Comparison of ENCODE assay signal across 11 cellular contexts in the genomic region with DNA sequence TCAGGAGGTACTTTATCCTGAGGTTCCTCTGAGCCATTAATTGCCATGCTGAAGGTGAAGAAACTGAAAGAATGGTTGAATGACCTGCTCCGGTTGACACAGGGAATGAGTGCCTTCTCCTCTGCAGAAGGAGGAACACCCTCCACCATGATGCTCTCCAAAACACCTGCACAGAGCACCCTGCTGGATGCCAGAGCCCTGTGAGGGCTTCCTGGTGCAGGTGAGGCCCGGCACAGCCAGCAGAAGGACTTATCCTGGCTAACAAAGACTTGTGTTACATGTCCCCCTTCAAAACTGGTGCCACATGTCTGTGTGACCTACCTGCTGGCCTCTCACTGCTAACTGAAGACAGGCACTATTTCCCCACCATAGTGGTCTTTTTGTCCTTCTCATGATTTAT. TPM values are rescaled to one million over a fixed set of nuclear protein-coding genes. Genes with fewer than 3 reads are reported as not detected.
DNase-seq lines count a peak whose midpoint lies in the region; ATAC-seq and TF ChIP-seq lines count a peak whose summit lies in the region.
"Had no signal": no experiment of that assay in that cellular context is flagged by ENCODE, and none has a peak within 500 bp of the region (broad histone marks: within the 10 kb centered on the region; RNA-seq: fewer than 3 reads in every experiment).

No MANE protein-coding gene starts in this region.

- H3K9me3 Mint-ChIP-seq in activated CD4-positive, alpha-beta T cell treated with anti-CD3 and anti-CD28 coated beads, Interleukin-2, amount 10 ng/mL, durations not matched to agents 24 days and 14 days = no peaks in the 10 kb centered on the region
- no peaks in the 10 kb centered on the region for H3K9me3 Mint-ChIP-seq in stimulated activated effector memory CD8-positive, alpha-beta T cell treated with anti-CD3 and anti-CD28 coated beads, Interleukin-12 subunit alpha, Interleukin-12 subunit beta, amount 100 ng/mL, for 72 hours

- no peaks in the 10 kb centered on the region for H3K36me3 ChIP-seq in OCI-LY1 (ENCODE audit: insufficient read depth, low read length)
- no peaks in the 10 kb centered on the region for H3K36me3 ChIP-seq in hepatocyte (replicated peaks; ENCODE audit: insufficient read depth, low read depth)
- H3K36me3 ChIP-seq in HAP-1 (replicated peaks) = no peaks in the 10 kb centered on the region

- H3K4me3 Mint-ChIP-seq in activated CD4-positive, alpha-beta T cell treated with anti-CD3 and anti-CD28 coated beads, Interleukin-2, amount 10 ng/mL, durations not matched to agents 24 days and 14 days = peak overlapping the region; percentile 61
- H3K4me3 Mint-ChIP-seq in stimulated activated effector memory CD8-positive, alpha-beta T cell treated with anti-CD3 and anti-CD28 coated beads, Interleukin-12 subunit alpha, Interleukin-12 subunit beta, amount 100 ng/mL, for 72 hours = peak overlapping the region; percentile 38

- WGBS in hepatocyte (ENCODE audit: low lambda C conversion rate, missing lambda C conversion rate) = 84% methylated on average over 2 of the region's 2 CpGs

- peaks cover 49% of the 10 kb centered on the region for H3K4me1 ChIP-seq in OCI-LY1 (ENCODE audit: insufficient read depth, low read length, severe bottlenecking)
- peaks cover 22% of the 10 kb centered on the region for H3K4me1 ChIP-seq in hepatocyte (ENCODE audit: insufficient read depth)
- H3K4me1 ChIP-seq in HAP-1 = peaks cover 7% of the 10 kb centered on the region

- H3F3A ChIP-seq in OCI-LY1 (ENCODE audit: insufficient read depth, low read length) = no peaks in the 10 kb centered on the region

- H3K4me1 Mint-ChIP-seq in activated CD4-positive, alpha-beta T cell treated with anti-CD3 and anti-CD28 coated beads, Interleukin-2, amount 10 ng/mL, durations not matched to agents 24 days and 14 days = peaks cover 61% of the 10 kb centered on the region
- peaks cover 45% of the 10 kb centered on the region for H3K4me1 Mint-ChIP-seq in stimulated activated effector memory CD8-positive, alpha-beta T cell treated with anti-CD3 and anti-CD28 coated beads, Interleukin-12 subunit alpha, Interleukin-12 subunit beta, amount 100 ng/mL, for 72 hours

- H3K9me2 ChIP-seq in OCI-LY1 (ENCODE audit: low read depth, low read length) (no peaks in the 10 kb centered on the region), hepatocyte (replicated peaks; ENCODE audit: insufficient read depth) (no peaks in the 10 kb centered on the region)

- H3K27me3 Mint-ChIP-seq in activated CD4-positive, alpha-beta T cell treated with anti-CD3 and anti-CD28 coated beads, Interleukin-2, amount 10 ng/mL, durations not matched to agents 24 days and 14 days = peaks cover 2% of the 10 kb centered on the region

- peaks cover 2% of the 10 kb centered on the region for H3K36me3 Mint-ChIP-seq in activated CD4-positive, alpha-beta T cell treated with anti-CD3 and anti-CD28 coated beads, Interleukin-2, amount 10 ng/mL, durations not matched to agents 24 days and 14 days (ENCODE audit: low read depth)
- H3K36me3 Mint-ChIP-seq in stimulated activated effector memory CD8-positive, alpha-beta T cell treated with anti-CD3 and anti-CD28 coated beads, Interleukin-12 subunit alpha, Interleukin-12 subunit beta, amount 100 ng/mL, for 72 hours = peaks cover 6% of the 10 kb centered on the region

- H3K27me3 ChIP-seq in OCI-LY1 (ENCODE audit: insufficient read depth, low read length) (no peaks in the 10 kb centered on the region), hepatocyte (no peaks in the 10 kb centered on the region), HAP-1 (ENCODE audit: low read depth) (no peaks in the 10 kb centered on the region)

- H3K9me3 ChIP-seq in OCI-LY1 (ENCODE audit: low read length) (no peaks in the 10 kb centered on the region), hepatocyte (ENCODE audit: low read depth) (no peaks in the 10 kb centered on the region), HAP-1 (0 out of 2 replicates have a peak, but pooled peaks cover 4% of the 10 kb centered on the region)

- no peak for DNase-seq in activated CD4-positive, alpha-beta T cell treated with anti-CD3 and anti-CD28 coated beads, Interleukin-2, amount 10 ng/mL, durations not matched to agents 24 days and 14 days
- DNase-seq in activated CD4-positive, alpha-beta T cell treated with anti-CD3 and anti-CD28 coated beads for 1 hour = no peak
- DNase-seq in hepatocyte (ENCODE audit: low spot score) = no peak
- DNase-seq in stimulated activated effector memory CD8-positive, alpha-beta T cell treated with anti-CD3 and anti-CD28 coated beads, Interleukin-12 subunit alpha, Interleukin-12 subunit beta, amount 100 ng/mL, for 72 hours (ENCODE audit: low spot score in 2 of 2) = no peak
- no peak for DNase-seq in epidermal melanocyte (ENCODE audit: insufficient read length, low spot score)
- DNase-seq in HAP-1 (ENCODE audit: low spot score in 2 of 2) = no peak
- no peak for DNase-seq in HPDE6-E6E7 (ENCODE audit: extremely low spot score)
- DNase-seq: NCI-H1436 treated with DMSO at 0.1 percent for 48 hours, occipital lobe, substantia nigra had no signal

- H3K27ac Mint-ChIP-seq in activated CD4-positive, alpha-beta T cell treated with anti-CD3 and anti-CD28 coated beads, Interleukin-2, amount 10 ng/mL, durations not matched to agents 24 days and 14 days = peak overlapping the region; percentile 76
- peak overlapping the region; percentile 53 for H3K27ac Mint-ChIP-seq in stimulated activated effector memory CD8-positive, alpha-beta T cell treated with anti-CD3 and anti-CD28 coated beads, Interleukin-12 subunit alpha, Interleukin-12 subunit beta, amount 100 ng/mL, for 72 hours

- TF ChIP-seq CTCF in OCI-LY1 (IDR thresholded peaks at IDR 0.05; ENCODE audit: low read length) (no peak), hepatocyte (IDR thresholded peaks at IDR 0.05; ENCODE audit: poor library complexity) (no peak)

- intact Hi-C loops in activated CD4-positive, alpha-beta T cell treated with anti-CD3 and anti-CD28 coated beads, Interleukin-2, amount 10 ng/mL, durations not matched to agents 24 days and 14 days (cut with micrococcal nuclease) = loop anchor here (10.0 kb wide), 2 partner anchors 947 to 1007 kb away; a partner anchor contains a TSS

- peak overlapping the region; percentile 47 for H3K4me2 ChIP-seq in OCI-LY1 (ENCODE audit: low read length)
- peak overlapping the region; percentile 55 for H3K4me2 ChIP-seq in hepatocyte

- H4K20me1 ChIP-seq in OCI-LY1 (ENCODE audit: insufficient read depth, low read length) (no peaks in the 10 kb centered on the region), hepatocyte (ENCODE audit: insufficient read depth, poor library complexity, severe bottlenecking) (no peaks in the 10 kb centered on the region)

- H2AFZ ChIP-seq in OCI-LY1 (ENCODE audit: low read length) (peak overlapping the region; percentile 88), hepatocyte (no peak overlapping the region)

- H3K27ac ChIP-seq in OCI-LY1 (ENCODE audit: low read depth, low read length, poor library complexity, severe bottlenecking) (peak overlapping the region; percentile 83), hepatocyte (peak overlapping the region; percentile 49)

- in situ Hi-C loops in HAP-1 (cut with MboI; ENCODE audit: low sequenced_read_pairs) = no loop called here

- H3K4me3 ChIP-seq in OCI-LY1 (ENCODE audit: low read depth, low read length, poor library complexity, severe bottlenecking) (no peak overlapping the region), hepatocyte (no peak overlapping the region), HAP-1 (no peak overlapping the region)

- no peaks in the 10 kb centered on the region for H3K79me2 ChIP-seq in OCI-LY1 (ENCODE audit: insufficient read depth, low read length)
- no peaks in the 10 kb centered on the region for H3K79me2 ChIP-seq in hepatocyte

- ATAC-seq in stimulated activated effector memory CD8-positive, alpha-beta T cell treated with anti-CD3 and anti-CD28 coated beads, Interleukin-12 subunit alpha, Interleukin-12 subunit beta, amount 100 ng/mL, for 72 hours = no peak

- H3K9ac ChIP-seq in OCI-LY1 (ENCODE audit: low read length) = peak overlapping the region; percentile 41; the same call in 1 of the 2 replicates

RNA-seq across cellular contexts. Expression of a gene that starts 14.3 kb away (rescaled TPM):
- 189 and 195 TPM in 2 replicates for total RNA-seq in activated CD4-positive, alpha-beta T cell treated with anti-CD3 and anti-CD28 coated beads, Interleukin-2, amount 10 ng/mL, durations not matched to agents 24 days and 14 days
- total RNA-seq in hepatocyte = 54.2 and 65.9 TPM in 2 replicates
- polyA plus RNA-seq in hepatocyte = 29.6 and 33.3 TPM in 2 replicates
